ENCODE assay signal across 3 cellular contexts in the genomic region with DNA sequence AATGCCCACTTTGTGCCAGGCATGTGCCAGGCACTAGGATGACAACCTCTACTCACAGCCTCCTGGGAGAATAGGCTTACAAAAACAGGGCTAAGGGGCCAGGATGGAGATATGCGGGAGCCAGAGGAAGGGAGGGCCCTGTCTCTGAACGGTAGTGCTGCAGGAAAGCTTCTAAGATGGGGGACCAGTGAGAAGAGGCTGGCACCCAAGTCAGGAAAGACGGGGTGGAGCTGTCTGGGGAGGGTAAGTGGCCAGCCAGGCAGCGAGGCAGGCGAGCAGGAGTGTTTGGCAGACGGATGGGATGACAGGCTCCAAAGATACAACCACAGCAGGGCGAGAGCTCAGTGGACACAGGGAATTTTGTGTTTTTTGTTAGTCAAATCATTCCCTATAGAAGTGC.
TF ChIP-seq lines count a peak whose summit lies in the region.

No MANE protein-coding gene starts in this region.

TF ChIP-seq in GM23338, 12 proteins besides CTCF, POLR2A, EP300 and RAD21 (continues in another document):
- TF ChIP-seq NANOG (IDR thresholded peaks at IDR 0.05; ENCODE audit: borderline replicate concordance) = no peak
- TF ChIP-seq EZH2 (IDR thresholded peaks at IDR 0.05; ENCODE audit: low read depth, unreplicated experiment) = no peak
- TF ChIP-seq ZNF331 (CRISPR knock-in tag; IDR thresholded peaks at IDR 0.05; ENCODE audit: low read depth) = no peak
- TF ChIP-seq EZH2phosphoT487 (IDR thresholded peaks at IDR 0.05; ENCODE audit: unreplicated experiment) = no peak
- TF ChIP-seq JUNB (IDR thresholded peaks at IDR 0.05; ENCODE audit: unreplicated experiment) = no peak
- no peak for TF ChIP-seq ZNF114 (CRISPR knock-in tag; IDR thresholded peaks at IDR 0.05)
- no peak for TF ChIP-seq ZNF462 (CRISPR knock-in tag; IDR thresholded peaks at IDR 0.05)
- no peak for TF ChIP-seq POLR2AphosphoS5 (IDR thresholded peaks at IDR 0.05; ENCODE audit: low read depth)

TF ChIP-seq in K562, 482 proteins besides CTCF, POLR2A, EP300 and RAD21 (continues in another document):
- TF ChIP-seq CTBP1 (IDR thresholded peaks at IDR 0.05; ENCODE audit: borderline replicate concordance) (no peak), ZFP91 (CRISPR knock-in tag; IDR thresholded peaks at IDR 0.05) (no peak), ARID4B (CRISPR knock-in tag; IDR thresholded peaks at IDR 0.05) (no peak), SLC30A9 (CRISPR knock-in tag; IDR thresholded peaks at IDR 0.05) (no peak), TAL1 (IDR thresholded peaks at IDR 0.05) (no peak), HNRNPK (IDR thresholded peaks at IDR 0.05; ENCODE audit: low read depth, low read length, poor library complexity, severe bottlenecking) (no peak), SNRNP70 (optimal IDR thresholded peaks at IDR 0.05; ENCODE audit: low read depth, low read length) (no peak), MITF (IDR thresholded peaks at IDR 0.05) (no peak), PHTF2 (CRISPR knock-in tag; IDR thresholded peaks at IDR 0.05) (no peak), NCOA1 (IDR thresholded peaks at IDR 0.05; ENCODE audit: low read depth) (no peak), HNRNPL (IDR thresholded peaks at IDR 0.05; ENCODE audit: low read depth, low read length) (no peak), ZNF232 (CRISPR knock-in tag; IDR thresholded peaks at IDR 0.05) (no peak), ILF3 (IDR thresholded peaks at IDR 0.05; ENCODE audit: borderline replicate concordance) (no peak)
- TF ChIP-seq, protein P1, sequence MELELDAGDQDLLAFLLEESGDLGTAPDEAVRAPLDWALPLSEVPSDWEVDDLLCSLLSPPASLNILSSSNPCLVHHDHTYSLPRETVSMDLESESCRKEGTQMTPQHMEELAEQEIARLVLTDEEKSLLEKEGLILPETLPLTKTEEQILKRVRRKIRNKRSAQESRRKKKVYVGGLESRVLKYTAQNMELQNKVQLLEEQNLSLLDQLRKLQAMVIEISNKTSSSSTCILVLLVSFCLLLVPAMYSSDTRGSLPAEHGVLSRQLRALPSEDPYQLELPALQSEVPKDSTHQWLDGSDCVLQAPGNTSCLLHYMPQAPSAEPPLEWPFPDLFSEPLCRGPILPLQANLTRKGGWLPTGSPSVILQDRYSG (tag; conservative IDR thresholded peaks at IDR 0.05; ENCODE audit: low read depth) = no peak
- TF ChIP-seq, protein P2, sequence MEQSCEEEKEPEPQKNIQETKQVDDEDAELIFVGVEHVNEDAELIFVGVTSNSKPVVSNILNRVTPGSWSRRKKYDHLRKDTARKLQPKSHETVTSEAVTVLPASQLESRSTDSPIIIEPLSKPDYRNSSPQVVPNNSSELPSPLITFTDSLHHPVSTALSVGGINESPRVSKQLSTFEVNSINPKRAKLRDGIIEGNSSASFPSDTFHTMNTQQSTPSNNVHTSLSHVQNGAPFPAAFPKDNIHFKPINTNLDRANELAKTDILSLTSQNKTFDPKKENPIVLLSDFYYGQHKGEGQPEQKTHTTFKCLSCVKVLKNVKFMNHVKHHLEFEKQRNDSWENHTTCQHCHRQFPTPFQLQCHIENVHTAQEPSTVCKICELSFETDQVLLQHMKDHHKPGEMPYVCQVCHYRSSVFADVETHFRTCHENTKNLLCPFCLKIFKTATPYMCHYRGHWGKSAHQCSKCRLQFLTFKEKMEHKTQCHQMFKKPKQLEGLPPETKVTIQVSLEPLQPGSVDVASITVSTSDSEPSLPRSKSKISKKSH (CRISPR knock-in tag; IDR thresholded peaks at IDR 0.05) = no peak

TF ChIP-seq in GM12891, 5 proteins besides CTCF, POLR2A, EP300 and RAD21:
- TF ChIP-seq PAX5 (IDR thresholded peaks at IDR 0.05; ENCODE audit: insufficient read depth, low read length, severe bottlenecking) = no peak
- no peak for TF ChIP-seq POU2F2 (IDR thresholded peaks at IDR 0.05; ENCODE audit: low read depth, low read length)
- TF ChIP-seq TAF1 (IDR thresholded peaks at IDR 0.05; ENCODE audit: low read depth, low read length) = no peak
- TF ChIP-seq SPI1 (IDR thresholded peaks at IDR 0.05; ENCODE audit: low read depth, low read length) = no peak
- no peak for TF ChIP-seq POLR2AphosphoS5 (IDR thresholded peaks at IDR 0.05; ENCODE audit: low read depth, low read length)
TF ChIP-seq in GM12891: peak in this region for 0.
